In genomic region chr19:5314012-5314906, GRCh38 we compare ENCODE assay signal across 1 cellular context.
TF ChIP-seq lines count a peak whose summit lies in the region.

No MANE protein-coding gene starts in this region.

TF ChIP-seq in H1, 55 proteins besides CTCF, POLR2A, EP300 and RAD21:
- TF ChIP-seq CHD2 (IDR thresholded peaks at IDR 0.05; ENCODE audit: low read length), result no peak
- no peak for TF ChIP-seq POLR2AphosphoS5 (IDR thresholded peaks at IDR 0.05; ENCODE audit: low read depth, low read length)
- no peak for TF ChIP-seq SP1 (IDR thresholded peaks at IDR 0.05; ENCODE audit: low read depth, low read length)
- no peak for TF ChIP-seq NANOG (IDR thresholded peaks at IDR 0.05; ENCODE audit: insufficient read depth, low read depth, low read length, poor library complexity, severe bottlenecking)
- TF ChIP-seq BACH1 (IDR thresholded peaks at IDR 0.05; ENCODE audit: low read length), result no peak
- no peak for TF ChIP-seq MAFK (IDR thresholded peaks at IDR 0.05; ENCODE audit: low read depth, low read length)
- no peak for TF ChIP-seq GTF2F1 (IDR thresholded peaks at IDR 0.05; ENCODE audit: borderline replicate concordance, low read depth, low read length)
- no peak for TF ChIP-seq HDAC2 (IDR thresholded peaks at IDR 0.05; ENCODE audit: borderline replicate concordance in 1 of 2, low read depth in 2 of 2, low read length in 2 of 2)
- TF ChIP-seq YY1 (IDR thresholded peaks at IDR 0.05; ENCODE audit: low read depth, low read length), result no peak
- no peak for TF ChIP-seq SP2 (IDR thresholded peaks at IDR 0.05; ENCODE audit: low read length)
- no peak for TF ChIP-seq TEAD4 (IDR thresholded peaks at IDR 0.05; ENCODE audit: low read depth, low read length)
TF ChIP-seq in H1: peak in this region for 0.
